Comparison of ENCODE assay signal across 9 cellular contexts in the genomic region with DNA sequence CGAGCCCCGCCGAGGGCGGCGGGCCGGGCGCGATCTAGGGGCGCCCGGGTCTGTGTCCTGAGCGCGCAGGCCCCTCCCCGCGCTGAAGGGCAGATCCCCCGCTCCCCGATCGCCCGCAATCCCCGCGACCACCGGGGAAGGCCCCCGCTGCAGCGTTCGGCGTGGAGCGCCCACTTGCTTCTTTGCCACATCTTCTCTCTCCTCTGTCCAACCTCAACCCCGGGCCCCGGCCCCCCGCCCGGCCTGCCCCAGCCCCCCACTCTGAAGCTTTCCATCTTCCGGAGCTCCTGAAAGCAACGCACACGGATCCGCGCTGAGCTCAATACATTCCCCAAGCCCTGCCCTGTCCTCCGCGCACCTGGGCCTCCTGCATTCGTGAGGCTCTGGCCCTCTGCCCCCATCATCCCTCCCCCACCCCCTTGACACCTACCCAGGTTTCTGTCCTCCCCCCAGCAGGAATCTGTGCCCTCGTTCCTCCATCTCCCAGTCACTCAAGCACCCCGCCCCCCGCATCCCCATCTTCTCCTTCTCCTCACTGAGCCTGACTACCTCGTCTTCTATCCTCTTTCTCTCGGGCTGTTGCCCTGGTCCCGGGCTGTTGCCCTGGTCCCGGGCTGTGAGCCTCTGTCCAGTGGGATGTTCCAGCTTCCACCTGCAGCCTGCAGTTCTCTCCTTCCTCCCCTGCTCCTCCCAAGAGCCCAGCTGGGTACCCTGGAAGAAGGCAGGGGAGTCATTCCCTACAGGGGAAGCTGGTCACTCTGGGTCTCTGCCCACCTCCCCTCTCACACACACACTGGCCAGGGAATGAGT. TPM values are rescaled to one million over a fixed set of nuclear protein-coding genes. Genes with fewer than 3 reads are reported as not detected.
DNase-seq lines count a peak whose midpoint lies in the region; ATAC-seq and TF ChIP-seq lines count a peak whose summit lies in the region.
"Had no signal": no experiment of that assay in that cellular context is flagged by ENCODE, and none has a peak within 500 bp of the region (broad histone marks: within the 10 kb centered on the region; RNA-seq: fewer than 3 reads in every experiment).

No MANE protein-coding gene starts in this region.

- TF ChIP-seq EP300 in SK-N-SH (IDR thresholded peaks at IDR 0.05; ENCODE audit: borderline replicate concordance in 1 of 2, low read depth in 1 of 2, low read length in 1 of 2) (no peak), sigmoid colon (IDR thresholded peaks at IDR 0.05) (no peak)

- H3K4me3 ChIP-seq in GM23338: peak overlapping the region; percentile 71
- H3K4me3 ChIP-seq in SK-N-SH (ENCODE audit: low read depth in 2 of 2, low read length in 1 of 2): peak overlapping the region; percentile 67 to 76
- peak overlapping the region; percentile 70 for H3K4me3 ChIP-seq in fibroblast of the aortic adventitia (ENCODE audit: low read depth, low read length)
- H3K4me3 ChIP-seq in sigmoid colon: peak overlapping the region; percentile 67 to 88 (median 75)
- H3K4me3 ChIP-seq: lung had no signal

- POLR2A ChIA-PET in SK-N-SH (lab: Yijun Ruan, JAX): interaction anchor here (0.8 to 1.1 kb wide), 2 partner anchors 15 to 40 kb away, joined by 3 read pairs; no protein-coding TSS in a partner anchor

- no peaks in the 10 kb centered on the region for H3K36me3 Mint-ChIP-seq in GM23338 (ENCODE audit: low read depth)

- H3K4me2 ChIP-seq in GM23338: peak overlapping the region; percentile 78
- H3K4me2 ChIP-seq in SK-N-SH: peak overlapping the region; percentile 96

- no peaks in the 10 kb centered on the region for H4K20me1 ChIP-seq in GM23338 (replicated peaks; ENCODE audit: insufficient read depth)
- no peaks in the 10 kb centered on the region for H4K20me1 ChIP-seq in SK-N-SH (ENCODE audit: insufficient read depth)

- no peaks in the 10 kb centered on the region for H3K9me2 ChIP-seq in GM23338 (ENCODE audit: insufficient read depth)
- H3K9me2 ChIP-seq in SK-N-SH: no peaks in the 10 kb centered on the region

- DNase-seq in GM23338 (ENCODE audit: low spot score): peak; percentile 73
- no peak for DNase-seq in SK-N-SH
- DNase-seq in fibroblast of the aortic adventitia (ENCODE audit: low read depth): no peak
- DNase-seq in sigmoid colon: no peak
- no peak for DNase-seq in OCI-M2 (lab: John Stamatoyannopoulos, UW; ENCODE audit: unreplicated experiment)
- no peak for DNase-seq in NCI-H2227 treated with DMSO at 0.1 percent for 48 hours (lab: John Stamatoyannopoulos, UW)
- no peak for DNase-seq in ACHN

- H3K9me3 ChIP-seq in SK-N-SH: no peaks in the 10 kb centered on the region
- no peaks in the 10 kb centered on the region for H3K9me3 ChIP-seq in sigmoid colon

- peaks cover 30% of the 10 kb centered on the region for H3K27me3 Mint-ChIP-seq in GM23338 (ENCODE audit: insufficient read depth, low read depth, poor library complexity)

- H3F3A ChIP-seq in GM23338 (replicated peaks; ENCODE audit: low read depth): no peaks in the 10 kb centered on the region
- H3F3A ChIP-seq in SK-N-SH (replicated peaks; ENCODE audit: insufficient read depth): no peaks in the 10 kb centered on the region

- H3K27me3 ChIP-seq in GM23338 (ENCODE audit: insufficient read depth): peaks cover 62% of the 10 kb centered on the region
- H3K27me3 ChIP-seq in SK-N-SH (ENCODE audit: insufficient read depth): no peaks in the 10 kb centered on the region
- H3K27me3 ChIP-seq in sigmoid colon: peaks cover 0 to 11% (median 4%) of the 10 kb centered on the region in 3 donors

- no peaks in the 10 kb centered on the region for H3K9me3 Mint-ChIP-seq in GM23338

- ATAC-seq in GM23338 (peak; percentile 45), GM21529 (IDR thresholded peaks at IDR 0.05; ENCODE audit: unreplicated experiment) (no peak)

- peak overlapping the region; percentile 75 for H3K4me3 Mint-ChIP-seq in GM23338

- in situ Hi-C loops in ACHN (cut with HindIII; ENCODE audit: low pct_ligation_motif_present, low pct_unique_long_range_greater_than_20kb, low sequenced_read_pairs): no loop called here

- no peak for TF ChIP-seq RAD21 in SK-N-SH (IDR thresholded peaks at IDR 0.05; ENCODE audit: low read length)

- H3K4me1 Mint-ChIP-seq in GM23338: peaks cover 34% of the 10 kb centered on the region

- H2AFZ ChIP-seq in GM23338: no peak overlapping the region
- H2AFZ ChIP-seq in SK-N-SH (ENCODE audit: low read depth): no peak overlapping the region

- no peak overlapping the region for H3K27ac Mint-ChIP-seq in GM23338

- H3K36me3 ChIP-seq in GM23338 (ENCODE audit: insufficient read depth): no peaks in the 10 kb centered on the region
- peaks cover 6 to 11% of the 10 kb centered on the region in 2 experiments for H3K36me3 ChIP-seq in SK-N-SH (replicated peaks in 1 of 2; ENCODE audit: control insufficient read depth in 1 of 2, insufficient read depth in 2 of 2, low read length in 1 of 2)
- H3K36me3 ChIP-seq in sigmoid colon: no peaks in the 10 kb centered on the region

- H3K79me2 ChIP-seq in GM23338 (replicated peaks; ENCODE audit: insufficient read depth): no peaks in the 10 kb centered on the region
- H3K79me2 ChIP-seq in SK-N-SH (ENCODE audit: insufficient read depth): peaks cover 20% of the 10 kb centered on the region; the same call in 1 of the 2 replicates

- H3K9ac ChIP-seq in SK-N-SH: peak overlapping the region; percentile 60; the same call in 1 of the 2 replicates

- 28% methylated on average over 20 of the region's 45 CpGs for WGBS in SK-N-SH (ENCODE audit: low lambda C conversion rate)
- WGBS in sigmoid colon, 2 donors: 5 to 6% methylated on average over 45 of the region's 45 CpGs

- H3K4me1 ChIP-seq in GM23338 (ENCODE audit: insufficient read depth) (peaks cover 22% of the 10 kb centered on the region), SK-N-SH (ENCODE audit: control insufficient read depth in 1 of 2, insufficient read depth in 2 of 2, low read depth in 1 of 2, low read length in 1 of 2) (peaks cover 45 to 47% of the 10 kb centered on the region in 2 experiments), sigmoid colon (peaks cover 0 to 85% (median 81%) of the 10 kb centered on the region in 4 donors)

- CTCF ChIA-PET in SK-N-SH (lab: Yijun Ruan, JAX): interaction anchor here (1.2 to 12.5 kb wide), 7 partner anchors 13 to 118 kb away, joined by 3 to 95 read pairs (median 6); no protein-coding TSS in a partner anchor

- intact Hi-C loops in sigmoid colon (cut with DNase I): no loop called here

- TF ChIP-seq CTCF in GM23338 (conservative IDR thresholded peaks at IDR 0.05; ENCODE audit: low read depth in 2 of 2) (no peak), SK-N-SH (IDR thresholded peaks at IDR 0.05) (no peak), fibroblast of the aortic adventitia (IDR thresholded peaks at IDR 0.05; ENCODE audit: insufficient read depth, low read length) (no peak), sigmoid colon (IDR thresholded peaks at IDR 0.05) (no peak)

- H3K27ac ChIP-seq in GM23338 (ENCODE audit: low read depth) (no peak overlapping the region), SK-N-SH (ENCODE audit: low read depth in 2 of 2, low read length in 1 of 2) (peak overlapping the region in 1 of 2 experiments; percentile 65; a peak in 2 of 4 replicates), sigmoid colon (peak overlapping the region; percentile 96 to 99 (median 99))

- no peak for TF ChIP-seq POLR2A in sigmoid colon (IDR thresholded peaks at IDR 0.05)

TF ChIP-seq in GM23338, 12 proteins besides CTCF, POLR2A, EP300 and RAD21 (continues in another document):
- TF ChIP-seq ZNF331 (CRISPR knock-in tag; IDR thresholded peaks at IDR 0.05; ENCODE audit: low read depth): no peak
- no peak for TF ChIP-seq EZH2 (IDR thresholded peaks at IDR 0.05; ENCODE audit: low read depth, unreplicated experiment)
- TF ChIP-seq EZH2phosphoT487 (IDR thresholded peaks at IDR 0.05; ENCODE audit: unreplicated experiment): no peak

TF ChIP-seq in SK-N-SH, 30 proteins besides CTCF, POLR2A, EP300 and RAD21 (continues in another document):
- TF ChIP-seq SIN3A (IDR thresholded peaks at IDR 0.05; ENCODE audit: borderline replicate concordance, low read depth, low read length): no peak
- TF ChIP-seq MEF2A (IDR thresholded peaks at IDR 0.05; ENCODE audit: borderline replicate concordance, low read depth): no peak
- TF ChIP-seq TCF12 (IDR thresholded peaks at IDR 0.05): no peak

RNA-seq across cellular contexts. Expression of gene SPEG, which starts 7.8 kb away (rescaled TPM):
- 32.4 and 32.6 TPM in 2 replicates for total RNA-seq in GM23338 (2014; rRNA removed; shearing (Covaris generic))
- polyA plus RNA-seq in GM23338 (2016; fragmentation: Nextera tagmentation; extraction: Ambion mirVana): 12.6 and 12.9 TPM in 2 replicates
- 98.3 and 107 TPM in 2 replicates for polyA plus RNA-seq in SK-N-SH (2012; rRNA removed)
- polyA plus RNA-seq in SK-N-SH (2012; cell fraction: cytosol; rRNA removed): 27.8 and 36.3 TPM in 2 replicates
- 717 and 872 TPM in 2 replicates for polyA plus RNA-seq in SK-N-SH (2012; cell fraction: nucleus; rRNA removed)
- 22.7 and 36.1 TPM in 2 replicates for total RNA-seq in fibroblast of the aortic adventitia (ENCODE audit: low replicate concordance)
- total RNA-seq in sigmoid colon: 100 to 1,000 TPM; 123 to 321 (median 194) TPM
- polyA plus RNA-seq in sigmoid colon: 10 to 100 TPM in 2 of 3 donors, 1 to 10 TPM in 1; 6.0 to 25.4 (median 13.4) TPM

RNA-seq across cellular contexts. Expression of gene DES, which starts 24.2 kb away (rescaled TPM):
- total RNA-seq in GM23338 (2014; rRNA removed; shearing (Covaris generic)): 2.0 and 6.1 TPM in 2 replicates
- polyA plus RNA-seq in GM23338 (2016; fragmentation: Nextera tagmentation; extraction: Ambion mirVana) (1.0 and 1.3 TPM in 2 replicates), SK-N-SH (2012; rRNA removed) (0.21 and 0.28 TPM in 2 replicates), sigmoid colon (100 to 1,000 TPM in 2 of 3 donors, 10 to 100 TPM in 1; 35.1 to 264 (median 162) TPM)
- polyA plus RNA-seq in SK-N-SH (2012; cell fraction: cytosol; rRNA removed): 0.18 and 0.20 TPM in 2 replicates
- polyA plus RNA-seq in SK-N-SH (2012; cell fraction: nucleus; rRNA removed): 0.07 and 0.26 TPM in 2 replicates
- total RNA-seq in fibroblast of the aortic adventitia (ENCODE audit: low replicate concordance) (3.3 and 4.7 TPM in 2 replicates), sigmoid colon (over 10,000 TPM in 3 of 4 donors, 1,000 to 10,000 TPM in 1; 7,366 to 30,562 (median 13,340) TPM)

RNA-seq across cellular contexts. Expression of gene DNPEP, which starts 54.7 kb away (rescaled TPM):
- 58.8 and 67.9 TPM in 2 replicates for total RNA-seq in GM23338 (2014; rRNA removed; shearing (Covaris generic))
- polyA plus RNA-seq in GM23338 (2016; fragmentation: Nextera tagmentation; extraction: Ambion mirVana) (44.9 and 49.2 TPM in 2 replicates), SK-N-SH (2012; rRNA removed) (80.7 and 92.6 TPM in 2 replicates), sigmoid colon (100 to 1,000 TPM; 108 to 137 (median 132) TPM)
- 27.9 and 49.5 TPM in 2 replicates for polyA plus RNA-seq in SK-N-SH (2012; cell fraction: cytosol; rRNA removed)
- polyA plus RNA-seq in SK-N-SH (2012; cell fraction: nucleus; rRNA removed): 188 and 246 TPM in 2 replicates
- total RNA-seq in fibroblast of the aortic adventitia (ENCODE audit: low replicate concordance) (33.2 and 55.0 TPM in 2 replicates), sigmoid colon (10 to 100 TPM; 43.2 to 62.8 (median 53.1) TPM)

RNA-seq across cellular contexts. Expression of gene GMPPA, which starts 56.3 kb away (rescaled TPM):
- 33.8 and 37.3 TPM in 2 replicates for total RNA-seq in GM23338 (2014; rRNA removed; shearing (Covaris generic))
- polyA plus RNA-seq in GM23338 (2016; fragmentation: Nextera tagmentation; extraction: Ambion mirVana) (25.2 and 27.0 TPM in 2 replicates), SK-N-SH (2012; rRNA removed) (61.3 and 75.1 TPM in 2 replicates), sigmoid colon (10 to 100 TPM; 42.6 to 52.8 (median 44.2) TPM)
- polyA plus RNA-seq in SK-N-SH (2012; cell fraction: cytosol; rRNA removed): 27.7 and 39.9 TPM in 2 replicates
- polyA plus RNA-seq in SK-N-SH (2012; cell fraction: nucleus; rRNA removed): 157 and 170 TPM in 2 replicates
- total RNA-seq in fibroblast of the aortic adventitia (ENCODE audit: low replicate concordance) (16.6 and 66.3 TPM in 2 replicates), sigmoid colon (10 to 100 TPM; 13.9 to 24.7 (median 21.3) TPM)

Comparison
In these comparisons a context has a peak if more than half of its experiments do, and no peak if none do; other contexts are left out.
1. RNA of gene DES, which starts 24.2 kb away (total RNA-seq): 7,366 to 30,562 TPM in sigmoid colon; 3.3 to 4.7 TPM in fibroblast of the aortic adventitia and 2.0 to 6.1 TPM in GM23338; every median in the first group is over 1,000 times any median in the second.
2. Peak in every context shown above with its lines, with median percentiles within 50 percentile points of each other: H3K4me3 ChIP-seq.